ENCODE assay signal across 28 cellular contexts in the genomic region with DNA sequence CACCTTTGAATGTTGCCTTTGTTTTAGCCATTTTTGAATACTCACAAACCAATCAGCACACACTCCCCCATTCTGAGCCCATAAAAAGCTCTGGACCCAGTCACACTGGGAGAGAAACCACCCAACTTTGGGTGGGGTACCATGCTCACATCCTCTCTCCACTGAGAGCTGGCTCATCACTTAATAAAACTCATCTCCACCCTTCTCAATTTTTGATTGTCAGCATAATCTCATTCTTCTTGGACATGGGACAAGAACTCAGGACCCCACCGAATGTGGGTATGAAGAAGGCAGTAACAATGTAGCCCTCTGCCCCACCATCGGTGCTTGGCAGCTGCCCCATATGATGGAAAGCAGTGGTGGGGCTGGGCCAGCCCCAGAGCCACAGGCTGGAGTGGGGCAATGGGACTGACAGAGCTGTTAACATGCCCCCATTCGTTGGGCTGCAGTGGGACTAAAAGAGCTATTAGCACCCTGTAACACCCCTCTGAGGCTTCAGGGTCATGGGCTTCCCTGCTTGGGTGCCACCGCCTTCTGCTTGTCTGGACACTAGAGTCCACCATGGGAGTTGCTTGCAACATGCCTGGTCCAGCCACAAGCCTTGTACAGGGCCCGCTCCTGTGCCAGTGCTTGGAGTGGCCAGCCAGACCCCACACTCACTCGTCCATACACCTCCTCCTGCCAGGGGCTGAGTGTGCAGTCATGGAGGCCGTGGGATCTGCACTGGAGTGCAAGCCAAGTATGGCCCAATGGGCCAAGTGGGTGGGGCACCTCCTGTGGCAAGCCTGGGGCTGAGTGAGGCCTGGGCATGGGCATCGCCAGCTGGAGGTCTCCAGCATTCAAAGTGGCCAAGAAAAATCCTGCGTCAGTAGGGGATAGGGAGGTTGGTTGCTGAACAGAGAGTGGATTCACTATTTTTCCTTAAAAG.
"Had no signal": no experiment of that assay in that cellular context is flagged by ENCODE, and none has a peak within 500 bp of the region (broad histone marks: within the 10 kb centered on the region; RNA-seq: fewer than 3 reads in every experiment).

No MANE protein-coding gene starts in this region.

- H3K4me3 ChIP-seq: colonic mucosa, gastroesophageal sphincter, heart left ventricle, ovary, right lobe of liver, thoracic aorta, tibial nerve, upper lobe of left lung had no signal

- H3K36me3 ChIP-seq: colonic mucosa, gastroesophageal sphincter, heart left ventricle, ovary, right lobe of liver, thoracic aorta, tibial nerve, upper lobe of left lung had no signal

- ATAC-seq: esophagus mucosa; foreskin keratinocyte; gastroesophageal sphincter; heart left ventricle; left colon; naive thymus-derived CD8-positive, alpha-beta T cell; stimulated activated naive B cell treated with anti-CD40 and anti-IgM and Interleukin-4, amounts not matched to agents 10 μg/mL and 1 μg/mL and 100 μg/mL, for 72 hours had no signal

- H3K4me1 ChIP-seq: colonic mucosa, foreskin keratinocyte, gastroesophageal sphincter, heart left ventricle, right lobe of liver, tibial nerve, upper lobe of left lung had no signal

- FAIRE-seq: small intestine, urothelium cell line had no signal

- DNase-seq: colonic mucosa; effector CD8-positive, alpha-beta T cell; endodermal cell; foreskin keratinocyte; heart left ventricle; immature natural killer cell; islet precursor cell; kidney glomerular epithelial cell; left colon; mesenchymal stem cell; naive thymus-derived CD8-positive, alpha-beta T cell; nephron progenitor cell; nucleus accumbens; ovary; posterior cingulate gyrus; retina; right lobe of liver; small intestine; stimulated activated CD4-positive, alpha-beta T cell treated with anti-CD3 and anti-CD28 coated beads, Interleukin-15, amount 100 ng/mL, for 24 hours; stimulated activated CD4-positive, alpha-beta T cell treated with anti-CD3 and anti-CD28 coated beads, Interleukin-2, amount 100 ng/mL, for 48 hours; stimulated activated naive B cell treated with anti-CD40 and anti-IgM and Interleukin-4, amounts not matched to agents 10 μg/mL and 1 μg/mL and 100 μg/mL, for 72 hours; upper lobe of left lung had no signal

- H3K27ac ChIP-seq: colonic mucosa, epithelial cell of prostate, foreskin keratinocyte, gastroesophageal sphincter, heart left ventricle, ovary, right lobe of liver, thoracic aorta, tibial nerve, upper lobe of left lung had no signal

- H3K27me3 ChIP-seq: colonic mucosa, foreskin keratinocyte, ovary, right lobe of liver, tibial nerve, upper lobe of left lung had no signal

- H3K9me3 ChIP-seq: colonic mucosa, right lobe of liver, thoracic aorta had no signal
